In genomic region chr19:10690351-10690781, GRCh38 we compare ENCODE assay signal across 14 cellular contexts. TPM values are rescaled to one million over a fixed set of nuclear protein-coding genes. Genes with fewer than 3 reads are reported as not detected.
DNase-seq lines count a peak whose midpoint lies in the region; FAIRE-seq and TF ChIP-seq lines count a peak whose summit lies in the region.
"Had no signal": no experiment of that assay in that cellular context is flagged by ENCODE, and none has a peak within 500 bp of the region (broad histone marks: within the 10 kb centered on the region; RNA-seq: fewer than 3 reads in every experiment).

No MANE protein-coding gene starts in this region.

- H3K36me3 ChIP-seq in breast epithelium, result peaks cover 4% of the 10 kb centered on the region
- peaks cover 23% of the 10 kb centered on the region for H3K36me3 ChIP-seq in astrocyte (ENCODE audit: insufficient read depth, low read length)

- BruUV-seq in MCF 10A (replicated peaks; lab: Mats Ljungman, UMichigan), result no TSS peak

- peaks cover 40% of the 10 kb centered on the region for H3K79me2 ChIP-seq in astrocyte (ENCODE audit: insufficient read depth, low read length)

- H3K27me3 ChIP-seq in breast epithelium (no peaks in the 10 kb centered on the region), astrocyte (ENCODE audit: insufficient read depth, low read length) (no peaks in the 10 kb centered on the region)
- H3K27me3 ChIP-seq: spleen had no signal

- POLR2A ChIA-PET in MCF 10A (lab: Yijun Ruan, JAX), result interaction anchor here (0.7 kb wide), 1 partner anchor 12 kb away, joined by 4 read pairs; the partner anchor contains the start of gene QTRT1

- H3K4me2 ChIP-seq in astrocyte (ENCODE audit: low read length), result no peak overlapping the region

- H3K4me3 ChIP-seq in breast epithelium (no peak overlapping the region), astrocyte (ENCODE audit: insufficient read depth, low read depth, low read length) (no peak overlapping the region)
- H3K4me3 ChIP-seq: spleen had no signal

- H2AFZ ChIP-seq in astrocyte (ENCODE audit: low read depth, low read length), result no peak overlapping the region

- FAIRE-seq in astrocyte (lab: Jason Lieb, UNC), result no peak
- FAIRE-seq: keratinocyte had no signal

- H3K27me3 Mint-ChIP-seq in MCF 10A (ENCODE audit: insufficient read depth, unreplicated experiment), result no peaks in the 10 kb centered on the region
- H3K27me3 Mint-ChIP-seq in astrocyte (ENCODE audit: low read depth, unreplicated experiment), result no peaks in the 10 kb centered on the region
- no peaks in the 10 kb centered on the region for H3K27me3 Mint-ChIP-seq in activated CD4-positive, alpha-beta T cell treated with anti-CD3 and anti-CD28 coated beads, Interleukin-2, amount 10 ng/mL, durations not matched to agents 24 days and 14 days

- H3K9ac ChIP-seq in astrocyte (ENCODE audit: low read length), result no peak overlapping the region

- no peak for TF ChIP-seq POLR2A in breast epithelium (IDR thresholded peaks at IDR 0.05)

- DNase-seq in MCF 10A (ENCODE audit: unreplicated experiment), result peak; percentile 77
- DNase-seq in breast epithelium (ENCODE audit: low spot score in 2 of 2), result no peak
- DNase-seq in astrocyte (ENCODE audit: low read depth), result no peak
- peak; percentile 62 for DNase-seq in hepatic stellate cell (ENCODE audit: low spot score)
- no peak for DNase-seq in NCI-H2196 treated with DMSO at 0.1 percent for 48 hours (lab: John Stamatoyannopoulos, UW; ENCODE audit: unreplicated experiment)
- no peak for DNase-seq in activated CD4-positive, alpha-beta T cell treated with anti-CD3 and anti-CD28 coated beads, Interleukin-2, amount 10 ng/mL, durations not matched to agents 24 days and 14 days
- no peak for DNase-seq in NK-92 treated with Interleukin-12 subunit alpha and Interleukin-12 subunit beta, amount 100 ng/mL, for 24 hours (lab: John Stamatoyannopoulos, UW)
- no peak for DNase-seq in T1000 (lab: John Stamatoyannopoulos, UW)
- DNase-seq: activated T-cell treated with anti-CD3 and anti-CD28 coated beads, Interleukin-2, amount 50 U/mL, for 4 hours; NCI-H1048; NCI-H510A treated with DMSO at 0.1 percent for 48 hours; spleen had no signal

- no peak overlapping the region for H3K4me3 Mint-ChIP-seq in MCF 10A (ENCODE audit: unreplicated experiment)
- peak overlapping the region; percentile 54 for H3K4me3 Mint-ChIP-seq in astrocyte (ENCODE audit: unreplicated experiment)
- no peak overlapping the region for H3K4me3 Mint-ChIP-seq in activated CD4-positive, alpha-beta T cell treated with anti-CD3 and anti-CD28 coated beads, Interleukin-2, amount 10 ng/mL, durations not matched to agents 24 days and 14 days
- H3K4me3 Mint-ChIP-seq: activated T-cell treated with anti-CD3 and anti-CD28 coated beads, Interleukin-2, amount 50 U/mL, for 4 hours had no signal

- H3K36me3 Mint-ChIP-seq in MCF 10A (ENCODE audit: insufficient read depth, unreplicated experiment) (peaks cover 66% of the 10 kb centered on the region), astrocyte (ENCODE audit: low read depth, unreplicated experiment) (peaks cover 7% of the 10 kb centered on the region)
- peaks cover 53% of the 10 kb centered on the region for H3K36me3 Mint-ChIP-seq in activated CD4-positive, alpha-beta T cell treated with anti-CD3 and anti-CD28 coated beads, Interleukin-2, amount 10 ng/mL, durations not matched to agents 24 days and 14 days (ENCODE audit: low read depth)

- TF ChIP-seq CTCF in MCF 10A (IDR thresholded peaks at IDR 0.05; ENCODE audit: unreplicated experiment) (no peak), breast epithelium (IDR thresholded peaks at IDR 0.05) (no peak), astrocyte (IDR thresholded peaks at IDR 0.05; ENCODE audit: insufficient read depth, low read depth, low read length) (no peak)

- CTCF ChIA-PET in MCF 10A (lab: Yijun Ruan, JAX), result interaction anchor here (2.4 kb wide), 1 partner anchor 9 kb away, joined by 16 read pairs; no protein-coding TSS in a partner anchor

- intact Hi-C loops in MCF 10A (cut with micrococcal nuclease), result loop anchor here (10.0 kb wide), 1 partner anchor 216 kb away; no protein-coding TSS in a partner anchor
- intact Hi-C loops in breast epithelium (cut with DNase I; ENCODE audit: low total_unique reads), result no loop called here
- intact Hi-C loops in activated CD4-positive, alpha-beta T cell treated with anti-CD3 and anti-CD28 coated beads, Interleukin-2, amount 10 ng/mL, durations not matched to agents 24 days and 14 days (cut with micrococcal nuclease), result no loop called here

- H3K27ac ChIP-seq in breast epithelium, result no peak overlapping the region
- H3K27ac ChIP-seq in astrocyte (ENCODE audit: low read depth, low read length), result no peak overlapping the region
- H3K27ac ChIP-seq: HL-60, spleen had no signal

- no peaks in the 10 kb centered on the region for H3K9me3 ChIP-seq in breast epithelium
- no peaks in the 10 kb centered on the region for H3K9me3 ChIP-seq in astrocyte (ENCODE audit: insufficient read depth, low read depth, low read length)
- H3K9me3 ChIP-seq: spleen had no signal

- no peaks in the 10 kb centered on the region for H3K4me1 ChIP-seq in breast epithelium
- H3K4me1 ChIP-seq in astrocyte (ENCODE audit: insufficient read depth, low read length), result peaks cover 12% of the 10 kb centered on the region

- H3K27ac Mint-ChIP-seq in MCF 10A (ENCODE audit: low read depth, unreplicated experiment), result no peak overlapping the region
- H3K27ac Mint-ChIP-seq in astrocyte (ENCODE audit: unreplicated experiment), result peak overlapping the region; percentile 34
- no peak overlapping the region for H3K27ac Mint-ChIP-seq in activated CD4-positive, alpha-beta T cell treated with anti-CD3 and anti-CD28 coated beads, Interleukin-2, amount 10 ng/mL, durations not matched to agents 24 days and 14 days

- H3K9me3 Mint-ChIP-seq in MCF 10A (ENCODE audit: unreplicated experiment) (no peaks in the 10 kb centered on the region), astrocyte (ENCODE audit: unreplicated experiment) (peaks cover 2% of the 10 kb centered on the region)
- H3K9me3 Mint-ChIP-seq in activated CD4-positive, alpha-beta T cell treated with anti-CD3 and anti-CD28 coated beads, Interleukin-2, amount 10 ng/mL, durations not matched to agents 24 days and 14 days, result no peaks in the 10 kb centered on the region
- H3K9me3 Mint-ChIP-seq: activated T-cell treated with anti-CD3 and anti-CD28 coated beads, Interleukin-2, amount 50 U/mL, for 4 hours had no signal

- H3K4me1 Mint-ChIP-seq in MCF 10A (ENCODE audit: insufficient read depth, unreplicated experiment), result peaks cover 2% of the 10 kb centered on the region
- H3K4me1 Mint-ChIP-seq in astrocyte (ENCODE audit: low read depth, unreplicated experiment), result peaks cover under 1% of the 10 kb centered on the region
- peaks cover 10% of the 10 kb centered on the region for H3K4me1 Mint-ChIP-seq in activated CD4-positive, alpha-beta T cell treated with anti-CD3 and anti-CD28 coated beads, Interleukin-2, amount 10 ng/mL, durations not matched to agents 24 days and 14 days

- peaks cover 96% of the 10 kb centered on the region for H4K20me1 ChIP-seq in astrocyte (ENCODE audit: insufficient read depth, low read length)

RNA-seq across cellular contexts. Expression of gene QTRT1, which starts 10.9 kb away (rescaled TPM):
- total RNA-seq in MCF 10A (2022), result 57.5 and 71.3 TPM in 2 replicates
- 10 to 100 TPM; 29.0 to 47.5 (median 31.2) TPM for total RNA-seq in breast epithelium
- total RNA-seq in astrocyte, result 27.3 and 27.5 TPM in 2 replicates
- 86.0 and 95.2 TPM in 2 replicates for total RNA-seq in activated CD4-positive, alpha-beta T cell treated with anti-CD3 and anti-CD28 coated beads, Interleukin-2, amount 10 ng/mL, durations not matched to agents 24 days and 14 days

RNA-seq across cellular contexts. Expression of gene DNM2, which starts 27.5 kb away (rescaled TPM):
- total RNA-seq in MCF 10A (2022) (114 and 125 TPM in 2 replicates), breast epithelium (10 to 100 TPM; 83.1 to 98.6 (median 84.5) TPM), astrocyte (129 TPM in 2 replicates)
- total RNA-seq in activated CD4-positive, alpha-beta T cell treated with anti-CD3 and anti-CD28 coated beads, Interleukin-2, amount 10 ng/mL, durations not matched to agents 24 days and 14 days, result 198 and 211 TPM in 2 replicates

RNA-seq across cellular contexts. Expression of gene ILF3, which starts 36.2 kb away (rescaled TPM):
- total RNA-seq in MCF 10A (2022) (278 and 297 TPM in 2 replicates), breast epithelium (100 to 1,000 TPM in 2 of 3 donors, 10 to 100 TPM in 1; 80.2 to 166 (median 115) TPM), astrocyte (228 and 244 TPM in 2 replicates)
- 588 TPM in 2 replicates for total RNA-seq in activated CD4-positive, alpha-beta T cell treated with anti-CD3 and anti-CD28 coated beads, Interleukin-2, amount 10 ng/mL, durations not matched to agents 24 days and 14 days

Comparison
In these comparisons a context has a peak if more than half of its experiments do, and no peak if none do; other contexts are left out.
1. DNase-seq: peak in MCF 10A (single experiment) and hepatic stellate cell (single experiment); none in breast epithelium (0 of 2), astrocyte (single experiment), NCI-H2196 treated with DMSO at 0.1 percent for 48 hours (single experiment), activated CD4-positive, alpha-beta T cell treated with anti-CD3 and anti-CD28 coated beads, Interleukin-2, amount 10 ng/mL, durations not matched to agents 24 days and 14 days (single experiment), NK-92 treated with Interleukin-12 subunit alpha and Interleukin-12 subunit beta, amount 100 ng/mL, for 24 hours (single experiment) and T1000 (single experiment).